Comparison of ENCODE assay signal across 15 cellular contexts in the genomic region with DNA sequence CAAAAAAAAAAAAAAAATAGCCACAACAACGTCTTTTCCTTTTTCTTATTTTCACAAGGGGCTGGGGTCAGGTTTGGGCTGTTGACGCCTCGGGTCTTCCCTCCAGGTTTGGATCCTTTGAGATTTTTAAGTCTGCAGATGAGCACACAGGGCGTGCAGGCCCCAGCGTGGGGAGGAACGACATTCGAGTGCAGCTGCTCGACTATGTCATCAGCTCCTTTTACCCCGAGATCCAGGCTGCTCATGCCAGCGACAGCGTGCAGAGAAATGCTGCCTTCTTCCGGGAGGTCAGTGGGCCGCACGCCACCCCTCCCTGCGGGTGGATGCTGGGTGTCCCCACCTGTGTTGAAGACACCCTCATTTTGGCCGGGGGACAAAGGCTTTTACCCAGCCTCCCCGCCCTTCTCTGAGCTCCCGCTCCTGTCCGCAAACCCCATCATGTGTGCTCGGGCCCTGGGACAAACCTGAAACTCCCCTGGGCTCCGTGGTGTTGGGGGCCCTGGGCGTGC. TPM values are rescaled to one million over a fixed set of nuclear protein-coding genes. Genes with fewer than 3 reads are reported as not detected.
DNase-seq lines count a peak whose midpoint lies in the region; ATAC-seq and TF ChIP-seq lines count a peak whose summit lies in the region.
"Had no signal": no experiment of that assay in that cellular context is flagged by ENCODE, and none has a peak within 500 bp of the region (broad histone marks: within the 10 kb centered on the region; RNA-seq: fewer than 3 reads in every experiment).

No MANE protein-coding gene starts in this region.

- ATAC-seq in psoas muscle, result peak in 1 of 4 donors; percentile 12
- no peak for ATAC-seq in HG03159 (IDR thresholded peaks at IDR 0.05; ENCODE audit: unreplicated experiment)

- 56 to 62% (median 59%) methylated on average over 22 of the region's 22 CpGs for WGBS in psoas muscle, 3 donors
- 85 to 94% (median 92%) methylated on average over 18 to 22 of the region's 22 CpGs for WGBS in spleen, 5 donors

- H3K27ac Mint-ChIP-seq in glutamatergic neuron (ENCODE audit: unreplicated experiment), result peak overlapping the region; percentile 84

- H3K36me3 Mint-ChIP-seq in glutamatergic neuron (ENCODE audit: unreplicated experiment), result peaks cover 23% of the 10 kb centered on the region

- DNase-seq in G401 (ENCODE audit: low spot score) (peak; percentile 36), Karpas-422 (no peak), glutamatergic neuron (no peak), psoas muscle (no peak), spleen (no peak), NCI-H2196 (lab: John Stamatoyannopoulos, UW; ENCODE audit: unreplicated experiment) (no peak)
- DNase-seq: AML-193; CD4-positive, CD25-positive, alpha-beta regulatory T cell; DMS 273 treated with DMSO at 0.1 percent for 48 hours; DMS79; GOT3; KG1 had no signal

- H4K20me1 ChIP-seq in Karpas-422 (ENCODE audit: insufficient read depth, low read depth, low read length), result peaks cover 11% of the 10 kb centered on the region; the same call in 1 of the 2 replicates

- peaks cover 7% of the 10 kb centered on the region for H3K4me1 Mint-ChIP-seq in glutamatergic neuron (ENCODE audit: low read depth, unreplicated experiment)

- H3K9me2 ChIP-seq in Karpas-422 (replicated peaks; ENCODE audit: insufficient read depth, low read length), result no peaks in the 10 kb centered on the region

- H3K27ac ChIP-seq in Karpas-422 (ENCODE audit: low read length) (peak overlapping the region; percentile 87), psoas muscle (peak overlapping the region; percentile 1), spleen (no peak overlapping the region)

- no peak overlapping the region for H3K9ac ChIP-seq in Karpas-422 (ENCODE audit: low read length)

- H3K36me3 ChIP-seq in Karpas-422 (ENCODE audit: insufficient read depth, low read length) (peaks cover 27% of the 10 kb centered on the region; the same call in 1 of the 2 replicates), psoas muscle (ENCODE audit: insufficient read depth in 1 of 2, low read depth in 1 of 2) (peaks cover 0 to 87% of the 10 kb centered on the region in 2 donors), spleen (peaks cover 3 to 100% (median 61%) of the 10 kb centered on the region in 6 donors)

- peaks cover 12% of the 10 kb centered on the region for H3K9me3 Mint-ChIP-seq in glutamatergic neuron (ENCODE audit: unreplicated experiment)
- H3K9me3 Mint-ChIP-seq: CD4-positive, CD25-positive, alpha-beta regulatory T cell had no signal

- peaks cover 7% of the 10 kb centered on the region for H3K27me3 Mint-ChIP-seq in glutamatergic neuron (ENCODE audit: unreplicated experiment)
- H3K27me3 Mint-ChIP-seq: CD4-positive, CD25-positive, alpha-beta regulatory T cell had no signal

- H3K4me3 ChIP-seq in Karpas-422 (ENCODE audit: low read length), result no peak overlapping the region
- H3K4me3 ChIP-seq in psoas muscle, result no peak overlapping the region
- no peak overlapping the region for H3K4me3 ChIP-seq in spleen
- H3K4me3 ChIP-seq: BLaER1 treated with 17β-estradiol and CSF1 and Interleukin-3, amounts not matched to agents 10 nM and 100 nM; HAP-1 had no signal

- H3K4me2 ChIP-seq in Karpas-422 (ENCODE audit: low read depth, low read length, poor library complexity, severe bottlenecking), result no peak overlapping the region

- H3K79me2 ChIP-seq in Karpas-422 (ENCODE audit: low read length), result peaks cover 36% of the 10 kb centered on the region

- no peak overlapping the region for H3K4me3 Mint-ChIP-seq in glutamatergic neuron (ENCODE audit: unreplicated experiment)

- in situ Hi-C loops in G401 (cut with HindIII; ENCODE audit: low sequenced_read_pairs), result no loop called here

- TF ChIP-seq CTCF in glutamatergic neuron (IDR thresholded peaks at IDR 0.05; ENCODE audit: partially characterized antibody, unreplicated experiment), result no peak
- TF ChIP-seq CTCF in psoas muscle (IDR thresholded peaks at IDR 0.05), result no peak
- TF ChIP-seq CTCF in spleen (IDR thresholded peaks at IDR 0.05 in 8 of 11, conservative IDR thresholded peaks at IDR 0.05 in 3 of 11), result no peak

- peaks cover 61% of the 10 kb centered on the region for H3K4me1 ChIP-seq in Karpas-422 (ENCODE audit: low read length)
- peaks cover 26% of the 10 kb centered on the region for H3K4me1 ChIP-seq in psoas muscle
- H3K4me1 ChIP-seq in spleen, result peaks cover 3 to 74% (median 40%) of the 10 kb centered on the region in 6 donors
- H3K4me1 ChIP-seq: HAP-1 had no signal

- H3K27me3 ChIP-seq in Karpas-422 (ENCODE audit: low read length) (no peaks in the 10 kb centered on the region), psoas muscle (ENCODE audit: insufficient read depth in 3 of 3, low read length in 2 of 3) (no peaks in the 10 kb centered on the region), spleen (replicated peaks in 1 of 7) (no peaks in the 10 kb centered on the region)
- H3K27me3 ChIP-seq: BLaER1 treated with 17β-estradiol and CSF1 and Interleukin-3, amounts not matched to agents 10 nM and 100 nM had no signal

- H3K9me3 ChIP-seq in Karpas-422 (ENCODE audit: low read length), result no peaks in the 10 kb centered on the region
- H3K9me3 ChIP-seq in psoas muscle, result no peaks in the 10 kb centered on the region
- H3K9me3 ChIP-seq in spleen, result no peaks in the 10 kb centered on the region
- H3K9me3 ChIP-seq: HAP-1 had no signal

- H2AFZ ChIP-seq in Karpas-422 (ENCODE audit: low read length), result no peak overlapping the region

- no peak for TF ChIP-seq POLR2A in spleen (IDR thresholded peaks at IDR 0.05)

- intact Hi-C loops in psoas muscle (cut with DNase I), result loop anchor here (2.0 to 10.0 kb wide), 6 partner anchors 34 to 441 kb away; no protein-coding TSS in a partner anchor
- intact Hi-C loops in spleen (cut with DNase I; ENCODE audit: low total_unique reads), result loop anchor here (5.0 kb wide), 1 partner anchor 56 kb away; no protein-coding TSS in a partner anchor

RNA-seq across cellular contexts. Expression of a gene that starts 7.7 kb away (rescaled TPM):
- total RNA-seq in G401 (2014; rRNA removed; shearing (Covaris generic)), result 25.5 and 40.7 TPM in 2 replicates
- 20.0 and 64.1 TPM in 2 replicates for total RNA-seq in Karpas-422 (2014; rRNA removed; shearing (Covaris generic); ENCODE audit: low replicate concordance)
- 23.9 TPM for total RNA-seq in glutamatergic neuron (ENCODE audit: unreplicated experiment)
- total RNA-seq in psoas muscle, result 10 to 100 TPM in 3 of 4 donors, 1 to 10 TPM in 1; 10.0 to 26.6 (median 15.9) TPM
- polyA plus RNA-seq in psoas muscle, result 10 to 100 TPM; 18.0 to 22.3 (median 20.6) TPM
- total RNA-seq in spleen, result 10 to 100 TPM; 25.4 to 31.7 (median 29.3) TPM
- 10 to 100 TPM; 26.2 to 70.8 (median 47.0) TPM for polyA plus RNA-seq in spleen

RNA-seq across cellular contexts. Expression of a gene that starts 22.8 kb away (rescaled TPM):
- 73.9 and 83.5 TPM in 2 replicates for total RNA-seq in G401 (2014; rRNA removed; shearing (Covaris generic))
- total RNA-seq in Karpas-422 (2014; rRNA removed; shearing (Covaris generic); ENCODE audit: low replicate concordance), result 46.7 and 117 TPM in 2 replicates
- total RNA-seq in glutamatergic neuron (ENCODE audit: unreplicated experiment) (31.3 TPM), psoas muscle (10 to 100 TPM; 19.9 to 29.5 (median 24.0) TPM), spleen (10 to 100 TPM; 49.8 to 66.5 (median 57.7) TPM)
- polyA plus RNA-seq in psoas muscle (10 to 100 TPM; 30.6 to 52.1 (median 46.8) TPM), spleen (10 to 100 TPM; 43.3 to 85.8 (median 77.9) TPM)

RNA-seq across cellular contexts. Expression of a gene that starts 36.3 kb away (rescaled TPM):
- total RNA-seq in G401 (2014; rRNA removed; shearing (Covaris generic)), result 15.1 and 17.0 TPM in 2 replicates
- 16.9 and 32.5 TPM in 2 replicates for total RNA-seq in Karpas-422 (2014; rRNA removed; shearing (Covaris generic); ENCODE audit: low replicate concordance)
- total RNA-seq in glutamatergic neuron (ENCODE audit: unreplicated experiment) (51.0 TPM), psoas muscle (10 to 100 TPM; 18.0 to 21.8 (median 19.0) TPM), spleen (10 to 100 TPM; 65.2 to 98.0 (median 69.4) TPM)
- polyA plus RNA-seq in psoas muscle (10 to 100 TPM in 2 of 3 donors, 1 to 10 TPM in 1; 9.5 to 11.2 (median 10.6) TPM), spleen (10 to 100 TPM; 36.0 to 70.7 (median 69.2) TPM)

RNA-seq across cellular contexts. Expression of a gene that starts 38.0 kb away (rescaled TPM):
- 0.62 and 1.4 TPM in 2 replicates for total RNA-seq in G401 (2014; rRNA removed; shearing (Covaris generic))
- not detected in 2 replicates for total RNA-seq in Karpas-422 (2014; rRNA removed; shearing (Covaris generic); ENCODE audit: low replicate concordance)
- 1.8 TPM for total RNA-seq in glutamatergic neuron (ENCODE audit: unreplicated experiment)
- total RNA-seq in psoas muscle, result under 1 TPM in 3 of 4 donors, not detected in 1; 0.16 to 0.69 (median 0.25) TPM
- polyA plus RNA-seq in psoas muscle, result under 1 TPM; 0.03 to 0.09 (median 0.04) TPM
- total RNA-seq in spleen, result 1 to 10 TPM in 6 of 7 donors, under 1 TPM in 1; 0.39 to 4.6 (median 2.4) TPM
- under 1 TPM; 0.11 to 0.67 (median 0.24) TPM for polyA plus RNA-seq in spleen
- total RNA-seq: CD4-positive, CD25-positive, alpha-beta regulatory T cell had no signal
- polyA plus RNA-seq: CD4-positive, CD25-positive, alpha-beta regulatory T cell had no signal

RNA-seq across cellular contexts. Expression of a gene that starts 42.6 kb away (rescaled TPM):
- 6.1 and 28.5 TPM in 2 replicates for total RNA-seq in G401 (2014; rRNA removed; shearing (Covaris generic))
- total RNA-seq in Karpas-422 (2014; rRNA removed; shearing (Covaris generic); ENCODE audit: low replicate concordance), result 42.3 and 89.8 TPM in 2 replicates
- total RNA-seq in glutamatergic neuron (ENCODE audit: unreplicated experiment) (88.2 TPM), psoas muscle (10 to 100 TPM; 13.5 to 19.4 (median 15.3) TPM), spleen (100 to 1,000 TPM in 1 of 7 donors, 10 to 100 TPM in 6; 63.6 to 108 (median 70.2) TPM)
- polyA plus RNA-seq in psoas muscle (1 to 10 TPM; 4.3 to 5.3 (median 5.1) TPM), spleen (10 to 100 TPM; 25.0 to 69.9 (median 44.7) TPM)

Comparison
In these comparisons a context has a peak if more than half of its experiments do, and no peak if none do; other contexts are left out.
1. H3K27ac ChIP-seq: peak in Karpas-422 (single experiment) and psoas muscle (single experiment); none in spleen (0 of 8).